7 cellular contexts compared by ENCODE assay signal in the genomic region with DNA sequence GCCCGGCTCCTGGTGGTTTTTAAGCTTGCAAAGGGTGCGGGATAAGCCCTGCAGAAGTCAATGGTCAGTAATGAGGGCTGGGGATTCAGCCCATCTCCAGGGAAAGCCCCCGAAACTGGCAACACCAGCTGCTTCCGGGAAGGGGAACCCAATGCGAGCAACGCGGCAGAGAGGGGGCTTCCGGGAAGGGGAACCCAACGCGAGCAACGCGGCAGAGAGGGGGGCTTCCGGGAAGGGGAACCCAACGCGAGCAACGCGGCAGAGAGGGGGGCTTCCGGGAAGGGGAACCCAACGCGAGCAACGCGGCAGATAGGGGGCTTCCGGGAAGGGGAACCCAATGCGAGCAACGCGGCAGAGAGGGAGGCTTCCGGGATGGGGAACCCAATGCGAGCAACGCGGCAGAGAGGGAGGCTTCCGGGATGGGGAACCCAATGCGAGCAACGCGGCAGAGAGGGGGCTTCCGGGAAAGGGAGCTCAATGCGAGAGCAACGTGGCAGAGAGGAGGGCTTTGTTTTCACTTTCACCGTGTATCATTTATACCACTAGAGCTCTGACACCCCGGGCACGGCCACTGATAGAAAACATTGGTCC.
DNase-seq lines count a peak whose midpoint lies in the region; ATAC-seq and TF ChIP-seq lines count a peak whose summit lies in the region.
"Not testable (repeated sequence)": the region's sequence is repeated elsewhere in the genome, so short reads cannot be mapped to it uniquely, and the experiment has no call there.

No MANE protein-coding gene starts in this region.

- CTCF ChIA-PET in activated CD8-positive, alpha-beta T cell treated with anti-CD3 and anti-CD28 coated beads for 36 hours (lab: Charles Lee), result interaction anchor here (0.8 to 5.6 kb wide), 8 partner anchors 8 to 288 kb away, joined by 3 to 74 read pairs (median 10); partner anchors contain the start of gene GADD45B

- H3K9me3 ChIP-seq in DOHH2 (ENCODE audit: control insufficient read depth, insufficient read depth, low read length), result not testable (repeated sequence)

- not testable (repeated sequence) for TF ChIP-seq CTCF in DOHH2 (IDR thresholded peaks at IDR 0.05; ENCODE audit: low read depth, low read length, poor library complexity, severe bottlenecking); HL-60 (IDR thresholded peaks at IDR 0.05; ENCODE audit: insufficient read depth, low read length); activated CD8-positive, alpha-beta T cell treated with anti-CD3 and anti-CD28 coated beads for 36 hours (IDR thresholded peaks at IDR 0.05)

- not testable (repeated sequence) for DNase-seq in HL-60 (ENCODE audit: low read depth in 1 of 2, low spot score in 1 of 2)
- peak; percentile 26 for DNase-seq in T follicular helper cell (ENCODE audit: low read depth)
- peak; percentile 72 for DNase-seq in activated CD8-positive, alpha-beta T cell treated with anti-CD3 and anti-CD28 coated beads for 36 hours
- peak; percentile 69 for DNase-seq in activated gamma-delta T cell (lab: John Stamatoyannopoulos, UW)
- DNase-seq in effector CD8-positive, alpha-beta T cell (lab: John Stamatoyannopoulos, UW), result peak; percentile 63
- DNase-seq in stimulated activated CD4-positive, alpha-beta T cell treated with anti-CD3 and anti-CD28 coated beads, Interleukin-1b, Interleukin-23, amount 100 ng/mL, for 48 hours, result peak; percentile 36

- peaks cover 38% of the 10 kb centered on the region for H3F3A ChIP-seq in DOHH2 (ENCODE audit: control insufficient read depth, insufficient read depth)

- peak overlapping the region; percentile 74 for H3K4me3 Mint-ChIP-seq in activated CD8-positive, alpha-beta T cell treated with anti-CD3 and anti-CD28 coated beads for 36 hours

- intact Hi-C loops in activated CD8-positive, alpha-beta T cell treated with anti-CD3 and anti-CD28 coated beads for 36 hours (cut with micrococcal nuclease), result not testable (repeated sequence)

- not testable (repeated sequence) for H3K36me3 Mint-ChIP-seq in activated CD8-positive, alpha-beta T cell treated with anti-CD3 and anti-CD28 coated beads for 36 hours (ENCODE audit: low read depth)

- H3K27me3 ChIP-seq in DOHH2 (ENCODE audit: control insufficient read depth, low read length); HL-60 (ENCODE audit: insufficient read depth, poor library complexity, severe bottlenecking): not testable (repeated sequence)

- H3K79me2 ChIP-seq in DOHH2 (ENCODE audit: control insufficient read depth, low read length), result peaks cover 62% of the 10 kb centered on the region

- peak overlapping the region; percentile 99 for H3K4me2 ChIP-seq in DOHH2 (ENCODE audit: low read length)

- not testable (repeated sequence) for H3K27me3 Mint-ChIP-seq in activated CD8-positive, alpha-beta T cell treated with anti-CD3 and anti-CD28 coated beads for 36 hours

- ATAC-seq in activated CD8-positive, alpha-beta T cell treated with anti-CD3 and anti-CD28 coated beads for 36 hours, result not testable (repeated sequence)

- H3K27ac Mint-ChIP-seq in activated CD8-positive, alpha-beta T cell treated with anti-CD3 and anti-CD28 coated beads for 36 hours, result peak overlapping the region; percentile 95

- H4K20me1 ChIP-seq in DOHH2 (ENCODE audit: control insufficient read depth, insufficient read depth, low read depth, low read length), result not testable (repeated sequence)

- not testable (repeated sequence) for H3K9me2 ChIP-seq in DOHH2 (replicated peaks; ENCODE audit: control insufficient read depth, low read length)

- H3K4me1 ChIP-seq in DOHH2 (ENCODE audit: control insufficient read depth, low read length), result peaks cover 90% of the 10 kb centered on the region

- peak overlapping the region; percentile 70 for H3K4me3 ChIP-seq in DOHH2 (ENCODE audit: low read length)
- not testable (repeated sequence) for H3K4me3 ChIP-seq in HL-60 (replicated peaks; ENCODE audit: insufficient read depth, low read length)

- POLR2A ChIA-PET in activated CD8-positive, alpha-beta T cell treated with anti-CD3 and anti-CD28 coated beads for 36 hours (lab: Charles Lee), result interaction anchor here (0.7 to 10.8 kb wide), 6 partner anchors 8 to 296 kb away, joined by 3 to 168 read pairs (median 8); partner anchors contain the start of gene GADD45B

- peaks cover 33% of the 10 kb centered on the region for H3K36me3 ChIP-seq in DOHH2 (ENCODE audit: control insufficient read depth, low read length)

- not testable (repeated sequence) for H3K9me3 Mint-ChIP-seq in activated CD8-positive, alpha-beta T cell treated with anti-CD3 and anti-CD28 coated beads for 36 hours

- H3K27ac ChIP-seq in DOHH2 (ENCODE audit: low read depth, low read length) (peak overlapping the region; percentile 92), HL-60 (replicated peaks) (peak overlapping the region; percentile 97)

- peaks cover 53% of the 10 kb centered on the region for H3K4me1 Mint-ChIP-seq in activated CD8-positive, alpha-beta T cell treated with anti-CD3 and anti-CD28 coated beads for 36 hours (ENCODE audit: low read depth)
